In genomic region chr7:70696139-70696782, GRCh38 we compare ENCODE assay signal across 9 cellular contexts.
DNase-seq lines count a peak whose midpoint lies in the region; ATAC-seq and TF ChIP-seq lines count a peak whose summit lies in the region.
"Had no signal": no experiment of that assay in that cellular context is flagged by ENCODE, and none has a peak within 500 bp of the region (broad histone marks: within the 10 kb centered on the region; RNA-seq: fewer than 3 reads in every experiment).

No MANE protein-coding gene starts in this region.

- H3K27me3 ChIP-seq in fibroblast of lung (ENCODE audit: control insufficient read depth, insufficient read depth, low read length) (no peaks in the 10 kb centered on the region), gastrocnemius medialis (no peaks in the 10 kb centered on the region)

- H3K79me2 ChIP-seq in fibroblast of lung (ENCODE audit: control insufficient read depth, insufficient read depth, low read length) = peaks cover 4% of the 10 kb centered on the region

- H3K27ac ChIP-seq in fibroblast of lung (ENCODE audit: insufficient read depth, low read length) (peak overlapping the region; percentile 43), gastrocnemius medialis (peak overlapping the region in 3 of 4 donors; percentile 86 to 93 (median 86))

- H3K9ac ChIP-seq in fibroblast of lung (ENCODE audit: insufficient read depth, low read length) = peak overlapping the region; percentile 24

- H2AFZ ChIP-seq in fibroblast of lung (ENCODE audit: low read length) = peak overlapping the region; percentile 69

- intact Hi-C loops in gastrocnemius medialis (cut with DNase I; ENCODE audit: low total_unique reads) = loop anchor here (1.0 to 10.0 kb wide), 5 partner anchors 28 to 654 kb away; no protein-coding TSS in a partner anchor

- H3K36me3 ChIP-seq in fibroblast of lung (ENCODE audit: control insufficient read depth, insufficient read depth, low read length) (no peaks in the 10 kb centered on the region), gastrocnemius medialis (no peaks in the 10 kb centered on the region)

- ATAC-seq in gastrocnemius medialis (no peak), HG02588 (IDR thresholded peaks at IDR 0.05; ENCODE audit: unreplicated experiment) (no peak), GM21515 (IDR thresholded peaks at IDR 0.05; ENCODE audit: unreplicated experiment) (no peak)

- peak; percentile 36 for DNase-seq in DMS53 (lab: John Stamatoyannopoulos, UW)
- no peak for DNase-seq in DMS53 treated with DMSO at 0.1 percent for 48 hours (lab: John Stamatoyannopoulos, UW; ENCODE audit: unreplicated experiment)
- DNase-seq in NCI-H82 treated with DMSO at 0.1 percent for 48 hours (lab: John Stamatoyannopoulos, UW; ENCODE audit: unreplicated experiment) = peak; percentile 63
- DNase-seq in fibroblast of lung (ENCODE audit: low read depth in 2 of 2) = peak; percentile 56 to 65
- DNase-seq in gastrocnemius medialis = no peak
- no peak for DNase-seq in GOT3 (lab: John Stamatoyannopoulos, UW)
- DNase-seq: activated CD4-positive, alpha-beta T cell treated with anti-CD3 and anti-CD28 coated beads for 1 hour had no signal

- H3K4me3 ChIP-seq in fibroblast of lung (replicated peaks in 1 of 4; ENCODE audit: control extremely low read depth in 1 of 4, insufficient read depth in 1 of 4, low read depth in 3 of 4, low read length in 4 of 4) (peak overlapping the region; percentile 81 to 89 (median 87)), gastrocnemius medialis (peak overlapping the region; percentile 70 to 95 (median 84))

- H3K9me3 ChIP-seq in fibroblast of lung (ENCODE audit: control insufficient read depth, insufficient read depth, low read depth, low read length) (no peaks in the 10 kb centered on the region), gastrocnemius medialis (no peaks in the 10 kb centered on the region)

- in situ Hi-C loops in gastrocnemius medialis (cut with MboI; ENCODE audit: low sequenced_read_pairs in 4 of 4) = loop anchor here in 1 of 4 donors (25.0 kb wide), 1 partner anchor 634 kb away; no protein-coding TSS in a partner anchor

- no peaks in the 10 kb centered on the region for H4K20me1 ChIP-seq in fibroblast of lung (ENCODE audit: control insufficient read depth, extremely low read depth, insufficient read depth, low read length)

- no peak for TF ChIP-seq POLR2A in gastrocnemius medialis (IDR thresholded peaks at IDR 0.05)

- no peak for TF ChIP-seq CTCF in fibroblast of lung (conservative IDR thresholded peaks at IDR 0.05 in 1 of 2, IDR thresholded peaks at IDR 0.05 in 1 of 2; ENCODE audit: low read depth in 1 of 2, low read length in 2 of 2)
- no peak for TF ChIP-seq CTCF in gastrocnemius medialis (IDR thresholded peaks at IDR 0.05 in 4 of 5, conservative IDR thresholded peaks at IDR 0.05 in 1 of 5)

- H3K4me2 ChIP-seq in fibroblast of lung (ENCODE audit: extremely low read depth, insufficient read depth, low read length) = peak overlapping the region; percentile 71

- no peaks in the 10 kb centered on the region for H3K4me1 ChIP-seq in fibroblast of lung (ENCODE audit: control insufficient read depth, extremely low read depth, insufficient read depth, low read length)
- peaks cover 12 to 59% of the 10 kb centered on the region in 2 donors for H3K4me1 ChIP-seq in gastrocnemius medialis

Comparison
In these comparisons a context has a peak if more than half of its experiments do, and no peak if none do; other contexts are left out.
1. DNase-seq: peak in DMS53 (single experiment), NCI-H82 treated with DMSO at 0.1 percent for 48 hours (single experiment) and fibroblast of lung (2 of 2); none in DMS53 treated with DMSO at 0.1 percent for 48 hours (single experiment), gastrocnemius medialis (0 of 2) and GOT3 (single experiment).